Comparison of ENCODE assay signal across 9 cellular contexts in genomic region chr6:28224131-28225055, GRCh38. TPM values are rescaled to one million over a fixed set of nuclear protein-coding genes. Genes with fewer than 3 reads are reported as not detected.
A peak's percentile ranks its signal among the peaks of the same experiment; 100 is the strongest.
DNase-seq lines count a peak whose midpoint lies in the region; ATAC-seq, FAIRE-seq and TF ChIP-seq lines count a peak whose summit lies in the region.
"Had no signal": no experiment of that assay in that cellular context is flagged by ENCODE, and none has a peak within 500 bp of the region (broad histone marks: within the 10 kb centered on the region; RNA-seq: fewer than 3 reads in every experiment).

No MANE protein-coding gene starts in this region.

- TF ChIP-seq CTCF in MCF 10A (IDR thresholded peaks at IDR 0.05; ENCODE audit: unreplicated experiment) = no peak

- FAIRE-seq in frontal cortex (lab: Jason Lieb, UNC) = no peak
- FAIRE-seq: TTC549 had no signal

- peaks cover 14% of the 10 kb centered on the region for H3K4me1 Mint-ChIP-seq in MCF 10A (ENCODE audit: insufficient read depth, unreplicated experiment)

- H3K27ac Mint-ChIP-seq in MCF 10A (ENCODE audit: low read depth, unreplicated experiment) = peak overlapping the region; percentile 97

- peaks cover 23% of the 10 kb centered on the region for H3K36me3 Mint-ChIP-seq in MCF 10A (ENCODE audit: insufficient read depth, unreplicated experiment)

- CTCF ChIA-PET in MCF 10A (lab: Yijun Ruan, JAX) = interaction anchor here (0.7 to 1.0 kb wide), 3 partner anchors 43 to 131 kb away, joined by 3 to 5 read pairs (median 3); no protein-coding TSS in a partner anchor

- peak overlapping the region; percentile 68 for H3K9ac ChIP-seq in mucosa of stomach (ENCODE audit: low read length)

- peak overlapping the region; percentile 64 for H2AFZ ChIP-seq in ACC112 (ENCODE audit: low read length, unreplicated experiment)

- H3K4me1 ChIP-seq in ACC112 (ENCODE audit: control insufficient read depth, insufficient read depth, low read length, unreplicated experiment) = peaks cover 10% of the 10 kb centered on the region
- H3K4me1 ChIP-seq in mucosa of stomach (ENCODE audit: control insufficient read depth, insufficient read depth, low read length) = peaks cover 5% of the 10 kb centered on the region

- DNase-seq in MCF 10A (ENCODE audit: unreplicated experiment) = no peak
- DNase-seq in NCI-H1048 (lab: John Stamatoyannopoulos, UW) = no peak
- DNase-seq in frontal cortex (ENCODE audit: low spot score in 2 of 2) = no peak

- ATAC-seq in HG02588 (IDR thresholded peaks at IDR 0.05; ENCODE audit: unreplicated experiment) = peak; percentile 2
- ATAC-seq in GM18909 (IDR thresholded peaks at IDR 0.05; ENCODE audit: poor library complexity, unreplicated experiment) = no peak
- ATAC-seq in GM21360 (IDR thresholded peaks at IDR 0.05; ENCODE audit: unreplicated experiment) = no peak

- H3K27me3 Mint-ChIP-seq in MCF 10A (ENCODE audit: insufficient read depth, unreplicated experiment) = no peaks in the 10 kb centered on the region

- BruUV-seq in MCF 10A (replicated peaks; lab: Mats Ljungman, UMichigan) = TSS peak; percentile 98

- H3K9me3 ChIP-seq in mucosa of stomach (ENCODE audit: control insufficient read depth, low read length) = no peaks in the 10 kb centered on the region

- H3K27me3 ChIP-seq in ACC112 (ENCODE audit: insufficient read depth, low read length) = no peaks in the 10 kb centered on the region
- peaks cover 17% of the 10 kb centered on the region for H3K27me3 ChIP-seq in mucosa of stomach (ENCODE audit: control insufficient read depth, insufficient read depth, low read length)

- peaks cover 8% of the 10 kb centered on the region for H3K79me2 ChIP-seq in ACC112 (ENCODE audit: control insufficient read depth, insufficient read depth, low read length, unreplicated experiment)

- no peaks in the 10 kb centered on the region for H3K9me3 Mint-ChIP-seq in MCF 10A (ENCODE audit: unreplicated experiment)

- H3K36me3 ChIP-seq in ACC112 (ENCODE audit: insufficient read depth, low read length) (peaks cover 17% of the 10 kb centered on the region), mucosa of stomach (ENCODE audit: control insufficient read depth, insufficient read depth, low read length) (peaks cover 8% of the 10 kb centered on the region)

- peak overlapping the region; percentile 37 for H3K27ac ChIP-seq in ACC112 (ENCODE audit: low read depth, low read length)

- POLR2A ChIA-PET in MCF 10A (lab: Yijun Ruan, JAX) = interaction anchor here (0.5 to 3.7 kb wide), 15 partner anchors 11 to 751 kb away, joined by 3 to 36 read pairs (median 5); partner anchors contain the start of genes PGBD1, ZKSCAN4, ZKSCAN8 and ZNF184

- intact Hi-C loops in MCF 10A (cut with micrococcal nuclease) = loop anchor here (1.0 to 2.0 kb wide), 5 partner anchors 28 to 159 kb away; partner anchors contain the start of genes ZKSCAN4, ZKSCAN8 and ZSCAN26

- peak overlapping the region; percentile 78 for H3K4me3 ChIP-seq in ACC112 (ENCODE audit: low read depth, low read length)
- peak overlapping the region; percentile 64 for H3K4me3 ChIP-seq in mucosa of stomach (ENCODE audit: low read length)

- H3K4me3 Mint-ChIP-seq in MCF 10A (ENCODE audit: unreplicated experiment) = peak overlapping the region; percentile 94

RNA-seq across cellular contexts. Expression of gene ZSCAN9, which starts 0.7 kb away (rescaled TPM):
- total RNA-seq in MCF 10A (2022) (13.7 and 15.6 TPM in 2 replicates), frontal cortex (45.7 TPM)

RNA-seq across cellular contexts. Expression of gene ZKSCAN4, which starts 27.7 kb away (rescaled TPM):
- total RNA-seq in MCF 10A (2022) (3.3 and 4.8 TPM in 2 replicates), frontal cortex (9.4 TPM)

RNA-seq across cellular contexts. Expression of gene NKAPL, which starts 34.7 kb away (rescaled TPM):
- total RNA-seq in MCF 10A (2022) (not detected in 2 replicates), frontal cortex (3.7 TPM)

RNA-seq across cellular contexts. Expression of gene ZSCAN26, which starts 42.5 kb away (rescaled TPM):
- total RNA-seq in MCF 10A (2022) (11.3 and 13.1 TPM in 2 replicates), frontal cortex (36.3 TPM)

RNA-seq across cellular contexts. Expression of gene PGBD1, which starts 57.0 kb away (rescaled TPM):
- 2.5 and 2.9 TPM in 2 replicates for total RNA-seq in MCF 10A (2022)
- total RNA-seq in frontal cortex = 19.2 TPM
